Comparison of ENCODE assay signal across 34 cellular contexts in genomic region chr13:109410868-109411267, GRCh38.
"Had no signal": no experiment of that assay in that cellular context is flagged by ENCODE, and none has a peak within 500 bp of the region (broad histone marks: within the 10 kb centered on the region; RNA-seq: fewer than 3 reads in every experiment).

No MANE protein-coding gene starts in this region.

- H3K27me3 Mint-ChIP-seq: activated B cell treated with CpG ODN at 0.5 μM for 24 hours; activated CD4-positive, alpha-beta T cell treated with anti-CD3 and anti-CD28 coated beads, Interleukin-2, amount 10 ng/mL, durations not matched to agents 24 days and 14 days had no signal

- H3K9me3 Mint-ChIP-seq: activated B cell treated with CpG ODN at 0.5 μM for 24 hours; activated CD4-positive, alpha-beta memory T cell treated with anti-CD3 and anti-CD28 coated beads for 36 hours; activated CD4-positive, alpha-beta T cell treated with anti-CD3 and anti-CD28 coated beads, Interleukin-2, amount 10 ng/mL, durations not matched to agents 24 days and 14 days; activated CD8-positive, alpha-beta T cell treated with anti-CD3 and anti-CD28 coated beads for 36 hours; activated naive CD4-positive, alpha-beta T cell treated with anti-CD3 and anti-CD28 coated beads for 36 hours; activated naive CD4-positive, alpha-beta T cell treated with anti-CD3 and anti-CD28 coated beads, Interleukin-2, amount 50 U/mL, for 72 hours; activated naive CD8-positive, alpha-beta T cell treated with anti-CD3 and anti-CD28 coated beads for 36 hours; activated T-cell treated with anti-CD3 and anti-CD28 coated beads, Interleukin-2, amount 50 U/mL, for 4 hours; activated T-cell treated with anti-CD3 and anti-CD28 coated beads, Interleukin-2, amount 50 U/mL, for 72 hours; activated T-helper 1 cell treated with anti-CD3 and anti-CD28 coated beads, Interleukin-12 subunit alpha, Interleukin-12 subunit beta, Interleukin-2, Interleukin-4 antibody, amounts not matched to agents 30 ng/mL and 10 ng/mL and 1 ng/mL, durations not matched to agents 14 hours and 24 hours and 36 hours; activated T-helper 17 cell treated with anti-CD3 and anti-CD28 coated beads, Interleukin-2, amount 50 U/mL, for 72 hours; T-helper 1 cell treated with Interleukin-12 subunit alpha and Interleukin-12 subunit beta and Interleukin-4 antibody, amounts not matched to agents 30 μg/mL and 1 μg/mL, for 36 hours; T-helper 2 cell treated with Interferon-gamma antibody and Interleukin-4, amounts not matched to agents 5 μg/mL and 100 μg/mL, for 36 hours had no signal

- H3K27me3 ChIP-seq: adrenal gland, body of pancreas, brain microvascular endothelial cell, breast epithelium had no signal

- H3K36me3 Mint-ChIP-seq: activated CD4-positive, alpha-beta memory T cell treated with anti-CD3 and anti-CD28 coated beads for 36 hours; activated naive CD4-positive, alpha-beta T cell treated with anti-CD3 and anti-CD28 coated beads, Interleukin-2, amount 50 U/mL, for 72 hours; activated naive CD8-positive, alpha-beta T cell treated with anti-CD3 and anti-CD28 coated beads for 36 hours had no signal

- FAIRE-seq: TTC549 had no signal

- DNase-seq: activated B cell treated with CpG ODN at 0.5 μM for 24 hours; activated CD4-positive, alpha-beta memory T cell treated with anti-CD3 and anti-CD28 coated beads for 36 hours; activated CD4-positive, alpha-beta T cell treated with anti-CD3 and anti-CD28 coated beads for 4 hours; activated CD4-positive, alpha-beta T cell treated with anti-CD3 and anti-CD28 coated beads, Interleukin-2, amount 10 ng/mL, durations not matched to agents 24 days and 14 days; activated CD4-positive, alpha-beta T cell treated with anti-CD3 and anti-CD28 coated beads, Interleukin-2, amount 50 U/mL, for 1 hour; activated CD4-positive, alpha-beta T cell treated with anti-CD3 and anti-CD28 coated beads, Interleukin-2, amount 50 U/mL, for 4 hours; activated CD4-positive, CD25-positive, alpha-beta regulatory T cell treated with anti-CD3 and anti-CD28 coated beads, Interleukin-2, amount 50 U/mL, for 72 hours; activated CD8-positive, alpha-beta memory T cell treated with anti-CD3 and anti-CD28 coated beads, Interleukin-2, amount 50 U/mL, for 48 hours; activated CD8-positive, alpha-beta T cell treated with anti-CD3 and anti-CD28 coated beads for 36 hours; activated effector memory CD4-positive, alpha-beta T cell treated with anti-CD3 and anti-CD28 coated beads, Interleukin-2, amount 50 U/mL, for 16 hours; activated gamma-delta T cell treated with Interleukin-2 at 50 U/mL for 16 hours; activated naive CD4-positive, alpha-beta T cell; activated naive CD4-positive, alpha-beta T cell treated with anti-CD3 and anti-CD28 coated beads for 36 hours; activated naive CD4-positive, alpha-beta T cell treated with anti-CD3 and anti-CD28 coated beads, Interleukin-2, amount 50 U/mL, for 16 hours; activated naive CD8-positive, alpha-beta T cell treated with anti-CD3 and anti-CD28 coated beads for 36 hours; activated T-cell treated with anti-CD3 and anti-CD28 coated beads, Interleukin-2, amount 50 U/mL, for 4 hours; activated T-cell treated with anti-CD3 and anti-CD28 coated beads, Interleukin-2, amount 50 U/mL, for 72 hours; adrenal gland; amniotic stem cell; aorta; body of pancreas; brain microvascular endothelial cell; central memory CD4-positive, alpha-beta T cell; cerebellar nuclear complex; T-helper 1 cell; T-helper 2 cell; T-helper 9 cell had no signal

- H3K4me3 Mint-ChIP-seq: activated B cell treated with CpG ODN at 0.5 μM for 24 hours; activated CD4-positive, alpha-beta memory T cell treated with anti-CD3 and anti-CD28 coated beads for 36 hours; activated CD4-positive, alpha-beta T cell treated with anti-CD3 and anti-CD28 coated beads, Interleukin-2, amount 10 ng/mL, durations not matched to agents 24 days and 14 days; activated CD8-positive, alpha-beta T cell treated with anti-CD3 and anti-CD28 coated beads for 36 hours; activated naive CD4-positive, alpha-beta T cell treated with anti-CD3 and anti-CD28 coated beads for 36 hours; activated naive CD8-positive, alpha-beta T cell treated with anti-CD3 and anti-CD28 coated beads for 36 hours; activated T-cell treated with anti-CD3 and anti-CD28 coated beads, Interleukin-2, amount 50 U/mL, for 4 hours; activated T-cell treated with anti-CD3 and anti-CD28 coated beads, Interleukin-2, amount 50 U/mL, for 72 hours; activated T-helper 1 cell treated with anti-CD3 and anti-CD28 coated beads, Interleukin-12 subunit alpha, Interleukin-12 subunit beta, Interleukin-2, Interleukin-4 antibody, amounts not matched to agents 30 ng/mL and 10 ng/mL and 1 ng/mL, durations not matched to agents 14 hours and 24 hours and 36 hours; activated T-helper 17 cell treated with anti-CD3 and anti-CD28 coated beads, Interleukin-2, amount 50 U/mL, for 72 hours; T-helper 1 cell treated with Interleukin-12 subunit alpha and Interleukin-12 subunit beta and Interleukin-4 antibody, amounts not matched to agents 30 μg/mL and 1 μg/mL, for 36 hours; T-helper 2 cell treated with Interferon-gamma antibody and Interleukin-4, amounts not matched to agents 5 μg/mL and 100 μg/mL, for 36 hours had no signal

- ATAC-seq: activated CD8-positive, alpha-beta T cell treated with anti-CD3 and anti-CD28 coated beads for 36 hours; activated naive CD4-positive, alpha-beta T cell treated with anti-CD3 and anti-CD28 coated beads, Interleukin-2, amount 50 U/mL, for 72 hours; activated T-cell treated with anti-CD3 and anti-CD28 coated beads, Interleukin-2, amount 50 U/mL, for 4 hours; activated T-cell treated with anti-CD3 and anti-CD28 coated beads, Interleukin-2, amount 50 U/mL, for 72 hours; activated T-helper 17 cell treated with anti-CD3 and anti-CD28 coated beads, Interleukin-2, amount 50 U/mL, for 72 hours; body of pancreas had no signal

- H3K4me3 ChIP-seq: adrenal gland, body of pancreas, breast epithelium had no signal

- H3K36me3 ChIP-seq: adrenal gland, brain microvascular endothelial cell, breast epithelium had no signal

- H3K9me3 ChIP-seq: adrenal gland, body of pancreas, breast epithelium had no signal

- H3K4me1 ChIP-seq: breast epithelium had no signal

- H3K27ac Mint-ChIP-seq: activated B cell treated with CpG ODN at 0.5 μM for 24 hours; activated CD4-positive, alpha-beta memory T cell treated with anti-CD3 and anti-CD28 coated beads for 36 hours; activated CD4-positive, alpha-beta T cell treated with anti-CD3 and anti-CD28 coated beads, Interleukin-2, amount 10 ng/mL, durations not matched to agents 24 days and 14 days; activated CD8-positive, alpha-beta T cell treated with anti-CD3 and anti-CD28 coated beads for 36 hours; activated naive CD4-positive, alpha-beta T cell treated with anti-CD3 and anti-CD28 coated beads for 36 hours; activated naive CD4-positive, alpha-beta T cell treated with anti-CD3 and anti-CD28 coated beads, Interleukin-2, amount 50 U/mL, for 72 hours; activated naive CD8-positive, alpha-beta T cell treated with anti-CD3 and anti-CD28 coated beads for 36 hours; activated T-cell treated with anti-CD3 and anti-CD28 coated beads, Interleukin-2, amount 50 U/mL, for 72 hours; activated T-helper 1 cell treated with anti-CD3 and anti-CD28 coated beads, Interleukin-12 subunit alpha, Interleukin-12 subunit beta, Interleukin-2, Interleukin-4 antibody, amounts not matched to agents 30 ng/mL and 10 ng/mL and 1 ng/mL, durations not matched to agents 14 hours and 24 hours and 36 hours; activated T-helper 17 cell treated with anti-CD3 and anti-CD28 coated beads, Interleukin-2, amount 50 U/mL, for 72 hours; T-helper 1 cell treated with Interleukin-12 subunit alpha and Interleukin-12 subunit beta and Interleukin-4 antibody, amounts not matched to agents 30 μg/mL and 1 μg/mL, for 36 hours; T-helper 2 cell treated with Interferon-gamma antibody and Interleukin-4, amounts not matched to agents 5 μg/mL and 100 μg/mL, for 36 hours had no signal

- H3K27ac ChIP-seq: adrenal gland, body of pancreas, brain microvascular endothelial cell, breast epithelium had no signal

- H3K4me1 Mint-ChIP-seq: activated B cell treated with CpG ODN at 0.5 μM for 24 hours; activated CD4-positive, alpha-beta T cell treated with anti-CD3 and anti-CD28 coated beads, Interleukin-2, amount 10 ng/mL, durations not matched to agents 24 days and 14 days; activated naive CD8-positive, alpha-beta T cell treated with anti-CD3 and anti-CD28 coated beads for 36 hours; activated T-helper 17 cell treated with anti-CD3 and anti-CD28 coated beads, Interleukin-2, amount 50 U/mL, for 72 hours had no signal
